ENCODE assay signal across 18 cellular contexts in the genomic region with DNA sequence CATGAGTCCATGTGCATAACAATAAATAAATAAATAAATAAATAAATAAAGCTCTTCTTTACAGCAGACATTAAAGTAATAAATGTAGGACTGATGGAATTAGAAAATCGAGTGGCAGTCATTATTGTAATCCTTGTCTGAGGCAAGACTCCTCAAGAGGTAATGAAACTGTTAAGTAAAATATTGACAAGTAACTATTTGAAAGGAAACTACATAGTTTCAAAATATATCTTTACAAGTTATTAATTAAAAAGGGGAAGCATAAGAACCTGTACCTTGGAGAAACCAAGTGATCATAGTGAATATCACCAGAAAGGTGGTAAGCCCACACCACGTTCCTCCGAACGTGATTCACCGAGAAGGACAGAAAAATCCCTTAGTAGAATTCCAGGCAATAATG.
DNase-seq lines count a peak whose midpoint lies in the region; ATAC-seq and FAIRE-seq lines count a peak whose summit lies in the region.
"Had no signal": no experiment of that assay in that cellular context is flagged by ENCODE, and none has a peak within 500 bp of the region (broad histone marks: within the 10 kb centered on the region; RNA-seq: fewer than 3 reads in every experiment).

No MANE protein-coding gene starts in this region.

- peak; percentile 74 for ATAC-seq in GM18511 (IDR thresholded peaks at IDR 0.05; ENCODE audit: unreplicated experiment)
- ATAC-seq in HG02588 (IDR thresholded peaks at IDR 0.05; ENCODE audit: unreplicated experiment): peak; percentile 71
- ATAC-seq in HG03159 (IDR thresholded peaks at IDR 0.05; ENCODE audit: unreplicated experiment): peak; percentile 69
- ATAC-seq in GM21360 (IDR thresholded peaks at IDR 0.05; ENCODE audit: unreplicated experiment): no peak
- ATAC-seq in stimulated activated memory B cell treated with anti-CD40 and anti-IgM and Interleukin-4, amounts not matched to agents 10 μg/mL and 1 μg/mL and 100 μg/mL, for 72 hours: no peak
- ATAC-seq in HG03108 (IDR thresholded peaks at IDR 0.05; ENCODE audit: unreplicated experiment): no peak
- ATAC-seq in HG03442 (IDR thresholded peaks at IDR 0.05; ENCODE audit: unreplicated experiment): no peak
- ATAC-seq: PC-3 had no signal

- no peak overlapping the region for H3K4me3 Mint-ChIP-seq in stimulated activated memory B cell treated with anti-CD40 and anti-IgM and Interleukin-4, amounts not matched to agents 10 μg/mL and 1 μg/mL and 100 μg/mL, for 72 hours

- no peak overlapping the region for H3K27ac Mint-ChIP-seq in stimulated activated memory B cell treated with anti-CD40 and anti-IgM and Interleukin-4, amounts not matched to agents 10 μg/mL and 1 μg/mL and 100 μg/mL, for 72 hours

- FAIRE-seq in GM19239 (lab: Jason Lieb, UNC): peak; percentile 42

- no peaks in the 10 kb centered on the region for H3K27me3 Mint-ChIP-seq in stimulated activated memory B cell treated with anti-CD40 and anti-IgM and Interleukin-4, amounts not matched to agents 10 μg/mL and 1 μg/mL and 100 μg/mL, for 72 hours

- no peak for DNase-seq in GM19239 (ENCODE audit: insufficient read length, low spot score)
- DNase-seq: 8988T, C1 segment of cervical spinal cord, DMS153, EL, H7, KBM-7, NCI-H1436 treated with DMSO at 0.1 percent for 48 hours, NCI-H226, PC-3, SW 1271 had no signal

- peaks cover 19% of the 10 kb centered on the region for H3K4me1 Mint-ChIP-seq in stimulated activated memory B cell treated with anti-CD40 and anti-IgM and Interleukin-4, amounts not matched to agents 10 μg/mL and 1 μg/mL and 100 μg/mL, for 72 hours

- no peaks in the 10 kb centered on the region for H3K9me3 Mint-ChIP-seq in stimulated activated memory B cell treated with anti-CD40 and anti-IgM and Interleukin-4, amounts not matched to agents 10 μg/mL and 1 μg/mL and 100 μg/mL, for 72 hours

- H3K36me3 Mint-ChIP-seq in stimulated activated memory B cell treated with anti-CD40 and anti-IgM and Interleukin-4, amounts not matched to agents 10 μg/mL and 1 μg/mL and 100 μg/mL, for 72 hours: no peaks in the 10 kb centered on the region

Comparison
In these comparisons a context has a peak if more than half of its experiments do, and no peak if none do; other contexts are left out.
1. ATAC-seq: peak in GM18511 (single experiment), HG02588 (single experiment) and HG03159 (single experiment); none in GM21360 (single experiment), stimulated activated memory B cell treated with anti-CD40 and anti-IgM and Interleukin-4, amounts not matched to agents 10 μg/mL and 1 μg/mL and 100 μg/mL, for 72 hours (single experiment), HG03108 (single experiment) and HG03442 (single experiment).